ENCODE assay signal across 8 cellular contexts in the genomic region with DNA sequence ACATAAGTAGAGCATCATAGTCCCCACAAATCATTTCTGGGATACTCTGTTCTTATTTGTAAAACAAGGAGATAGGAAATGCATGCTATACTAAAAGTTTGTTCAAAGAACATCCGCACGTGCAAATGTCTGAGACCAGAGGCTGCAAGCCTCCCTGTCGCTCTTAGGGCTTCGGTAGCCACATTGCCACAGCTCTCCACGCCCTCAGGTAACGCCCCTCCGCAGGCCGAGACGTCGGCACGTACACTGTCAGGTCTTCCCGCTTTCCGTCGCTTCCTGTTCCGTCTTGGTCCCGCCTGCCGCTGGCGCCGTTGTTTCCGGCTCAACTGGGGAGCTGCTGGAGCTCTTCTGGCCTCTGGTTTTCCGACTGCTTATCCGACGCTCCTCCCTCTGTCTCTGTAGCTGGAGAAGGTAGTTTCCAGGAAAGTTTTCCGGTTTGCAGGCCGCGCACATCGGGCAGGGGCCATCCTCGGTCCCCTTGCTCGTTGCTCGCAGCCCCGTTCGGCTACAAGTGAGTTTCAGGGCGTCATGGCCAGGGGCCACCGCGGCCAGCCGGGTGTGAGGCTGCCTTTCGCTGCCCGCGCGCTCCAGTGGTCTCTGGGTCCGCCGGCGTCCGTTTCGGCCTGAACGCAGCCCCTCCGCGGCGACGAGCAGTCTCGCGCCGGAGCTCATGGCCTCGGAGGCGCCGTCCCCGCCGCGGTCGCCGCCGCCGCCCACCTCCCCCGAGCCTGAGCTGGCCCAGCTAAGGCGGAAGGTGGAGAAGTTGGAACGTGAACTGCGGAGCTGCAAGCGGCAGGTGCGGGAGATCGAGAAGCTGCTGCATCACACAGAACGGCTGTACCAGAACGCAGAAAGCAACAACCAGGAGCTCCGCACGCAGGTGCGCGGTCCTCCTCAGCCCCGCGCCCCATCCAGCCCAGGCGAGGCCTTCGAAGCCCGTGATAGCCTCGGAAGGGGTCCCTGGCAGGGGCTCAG. TPM values are rescaled to one million over a fixed set of nuclear protein-coding genes. Genes with fewer than 3 reads are reported as not detected.
DNase-seq lines count a peak whose midpoint lies in the region; ATAC-seq, FAIRE-seq and TF ChIP-seq lines count a peak whose summit lies in the region.

A gene with protein sequence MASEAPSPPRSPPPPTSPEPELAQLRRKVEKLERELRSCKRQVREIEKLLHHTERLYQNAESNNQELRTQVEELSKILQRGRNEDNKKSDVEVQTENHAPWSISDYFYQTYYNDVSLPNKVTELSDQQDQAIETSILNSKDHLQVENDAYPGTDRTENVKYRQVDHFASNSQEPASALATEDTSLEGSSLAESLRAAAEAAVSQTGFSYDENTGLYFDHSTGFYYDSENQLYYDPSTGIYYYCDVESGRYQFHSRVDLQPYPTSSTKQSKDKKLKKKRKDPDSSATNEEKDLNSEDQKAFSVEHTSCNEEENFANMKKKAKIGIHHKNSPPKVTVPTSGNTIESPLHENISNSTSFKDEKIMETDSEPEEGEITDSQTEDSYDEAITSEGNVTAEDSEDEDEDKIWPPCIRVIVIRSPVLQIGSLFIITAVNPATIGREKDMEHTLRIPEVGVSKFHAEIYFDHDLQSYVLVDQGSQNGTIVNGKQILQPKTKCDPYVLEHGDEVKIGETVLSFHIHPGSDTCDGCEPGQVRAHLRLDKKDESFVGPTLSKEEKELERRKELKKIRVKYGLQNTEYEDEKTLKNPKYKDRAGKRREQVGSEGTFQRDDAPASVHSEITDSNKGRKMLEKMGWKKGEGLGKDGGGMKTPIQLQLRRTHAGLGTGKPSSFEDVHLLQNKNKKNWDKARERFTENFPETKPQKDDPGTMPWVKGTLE (plus strand): TSS at position 308 of the 975 bp plus-strand sequence. CDS start 363 bp downstream, at position 671.

- H3K9me3 ChIP-seq in ascending aorta: no peaks in the 10 kb centered on the region
- H3K9me3 ChIP-seq in right atrium auricular region: no peaks in the 10 kb centered on the region
- no peaks in the 10 kb centered on the region for H3K9me3 ChIP-seq in psoas muscle

- WGBS in psoas muscle, 3 donors: 1% methylated on average over 82 of the region's 82 CpGs

- no peaks in the 10 kb centered on the region for H3K27me3 ChIP-seq in ascending aorta
- H3K27me3 ChIP-seq in right atrium auricular region: no peaks in the 10 kb centered on the region
- no peaks in the 10 kb centered on the region for H3K27me3 ChIP-seq in psoas muscle (ENCODE audit: insufficient read depth in 3 of 3, low read length in 2 of 3)

- peak within 1 kb of the TSS; percentile 82 to 96 for H3K27ac ChIP-seq in ascending aorta
- peak within 1 kb of the TSS; percentile 83 to 89 for H3K27ac ChIP-seq in right atrium auricular region
- peak within 1 kb of the TSS; percentile 90 for H3K27ac ChIP-seq in psoas muscle

- H3K4me3 ChIP-seq in ascending aorta (peak within 1 kb of the TSS; percentile 71 to 91), right atrium auricular region (peak within 1 kb of the TSS; percentile 77 to 97), psoas muscle (peak within 1 kb of the TSS; percentile 70)

- H3K4me1 ChIP-seq in ascending aorta (peaks cover 0 to 11% of the 10 kb centered on the region in 2 donors), right atrium auricular region (peaks cover 0 to 22% of the 10 kb centered on the region in 2 donors), psoas muscle (peaks cover 10% of the 10 kb centered on the region)

- H3K36me3 ChIP-seq in ascending aorta (no peaks in the 10 kb centered on the region), right atrium auricular region (peaks cover under 1% of the 10 kb centered on the region), psoas muscle (ENCODE audit: insufficient read depth in 1 of 2, low read depth in 1 of 2) (peaks cover 0 to 15% of the 10 kb centered on the region in 2 donors)

- TF ChIP-seq CTCF in ascending aorta (IDR thresholded peaks at IDR 0.05) (no peak), right atrium auricular region (IDR thresholded peaks at IDR 0.05) (no peak), psoas muscle (IDR thresholded peaks at IDR 0.05) (no peak)

- DNase-seq in NCI-H187 (lab: John Stamatoyannopoulos, UW) (peak; percentile 65 to 81), ascending aorta (ENCODE audit: low spot score in 2 of 2) (peak; percentile 71 to 96), right atrium auricular region (ENCODE audit: low spot score) (peak; percentile 89), psoas muscle (peak; percentile 92 to 96), urothelium cell line (ENCODE audit: low spot score) (peak; percentile 94)

- ATAC-seq in GM18498 (IDR thresholded peaks at IDR 0.05; ENCODE audit: unreplicated experiment): peak; percentile 99
- ATAC-seq in HG02938 (IDR thresholded peaks at IDR 0.05; ENCODE audit: unreplicated experiment): peak; percentile 96
- ATAC-seq in psoas muscle: peak; percentile 99 to 100 (median 100)

- intact Hi-C loops in T-helper 2 cell treated with Interferon-gamma antibody and Interleukin-4, amounts not matched to agents 100 ng/mL and 5 ng/mL, for 36 hours (cut with micrococcal nuclease): loop anchor here (1.0 to 5.0 kb wide), 6 partner anchors 46 to 1518 kb away; a partner anchor contains a TSS
- intact Hi-C loops in ascending aorta (cut with DNase I): loop anchor here (2.0 to 10.0 kb wide), 2 partner anchors 56 to 744 kb away; a partner anchor contains a TSS
- intact Hi-C loops in psoas muscle (cut with DNase I): no loop called here

- FAIRE-seq in urothelium cell line (lab: Jason Lieb, UNC): peak; percentile 40

RNA-seq across cellular contexts. Expression of the gene that starts here (rescaled TPM):
- total RNA-seq in T-helper 2 cell treated with Interferon-gamma antibody and Interleukin-4, amounts not matched to agents 100 ng/mL and 5 ng/mL, for 36 hours: 23.7 and 26.1 TPM in 2 replicates
- 60.3 TPM for total RNA-seq in ascending aorta
- 10 to 100 TPM; 15.2 to 15.7 TPM for total RNA-seq in right atrium auricular region
- 10 to 100 TPM; 13.4 to 17.8 (median 15.8) TPM for total RNA-seq in psoas muscle
- polyA plus RNA-seq in psoas muscle: 10 to 100 TPM in 2 of 3 donors, 1 to 10 TPM in 1; 8.0 to 20.3 (median 10.3) TPM

Comparison
In these comparisons a context has a peak if more than half of its experiments do, and no peak if none do; other contexts are left out.
1. Peak in every context shown above with its lines: DNase-seq, ATAC-seq, H3K4me3 ChIP-seq and H3K27ac ChIP-seq.
2. intact Hi-C loops: an anchor here in T-helper 2 cell treated with Interferon-gamma antibody and Interleukin-4, amounts not matched to agents 100 ng/mL and 5 ng/mL, for 36 hours (1.0 to 5.0 kb wide) and ascending aorta (2.0 to 10.0 kb wide); none called in psoas muscle.